8 cellular contexts compared by ENCODE assay signal in genomic region chr15:68053997-68054657, GRCh38. TPM values are rescaled to one million over a fixed set of nuclear protein-coding genes. Genes with fewer than 3 reads are reported as not detected.
A peak's percentile ranks its signal among the peaks of the same experiment; 100 is the strongest.
DNase-seq lines count a peak whose midpoint lies in the region; ATAC-seq and TF ChIP-seq lines count a peak whose summit lies in the region.

PIAS1 (plus strand) TSS chr15:68054315; CDS start chr15:68054327, 12 bp downstream.

- intact Hi-C loops in left ventricle myocardium inferior (cut with micrococcal nuclease): loop anchor here (5.0 kb wide), 1 partner anchor 182 kb away; no protein-coding TSS in a partner anchor
- intact Hi-C loops in upper lobe of right lung (cut with DNase I): no loop called here

- H3K27ac ChIP-seq in left ventricle myocardium inferior (replicated peaks) (peak within 1 kb of the TSS; percentile 92), upper lobe of right lung (peak within 1 kb of the TSS; percentile 92)

- H3K27me3 Mint-ChIP-seq in T-helper 1 cell treated with Interleukin-12 subunit alpha and Interleukin-12 subunit beta and Interleukin-4 antibody, amounts not matched to agents 30 μg/mL and 1 μg/mL, for 36 hours (ENCODE audit: low read depth): peaks cover 7% of the 10 kb centered on the region
- no peaks in the 10 kb centered on the region for H3K27me3 Mint-ChIP-seq in progenitor cell of endocrine pancreas

- peaks cover 6% of the 10 kb centered on the region for H3K36me3 Mint-ChIP-seq in T-helper 1 cell treated with Interleukin-12 subunit alpha and Interleukin-12 subunit beta and Interleukin-4 antibody, amounts not matched to agents 30 μg/mL and 1 μg/mL, for 36 hours (ENCODE audit: low read depth)
- H3K36me3 Mint-ChIP-seq in progenitor cell of endocrine pancreas (ENCODE audit: insufficient read depth): peaks cover 2% of the 10 kb centered on the region

- H3K4me1 ChIP-seq in left ventricle myocardium inferior: peaks cover 50% of the 10 kb centered on the region
- peaks cover 31% of the 10 kb centered on the region for H3K4me1 ChIP-seq in upper lobe of right lung

- no peaks in the 10 kb centered on the region for H3K9me3 Mint-ChIP-seq in T-helper 1 cell treated with Interleukin-12 subunit alpha and Interleukin-12 subunit beta and Interleukin-4 antibody, amounts not matched to agents 30 μg/mL and 1 μg/mL, for 36 hours
- H3K9me3 Mint-ChIP-seq in progenitor cell of endocrine pancreas (ENCODE audit: low read depth): no peaks in the 10 kb centered on the region

- TF ChIP-seq CTCF in GM13977 (IDR thresholded peaks at IDR 0.05; ENCODE audit: extremely low read depth, insufficient read depth, missing control alignments) (no peak), left ventricle myocardium inferior (IDR thresholded peaks at IDR 0.05; ENCODE audit: borderline replicate concordance) (no peak), progenitor cell of endocrine pancreas (IDR thresholded peaks at IDR 0.05; ENCODE audit: unreplicated experiment) (peak; percentile 14), upper lobe of right lung (IDR thresholded peaks at IDR 0.05) (peak; percentile 10)

- peaks cover 20% of the 10 kb centered on the region for H3K4me1 Mint-ChIP-seq in T-helper 1 cell treated with Interleukin-12 subunit alpha and Interleukin-12 subunit beta and Interleukin-4 antibody, amounts not matched to agents 30 μg/mL and 1 μg/mL, for 36 hours (ENCODE audit: low read depth)
- H3K4me1 Mint-ChIP-seq in progenitor cell of endocrine pancreas (ENCODE audit: low read depth): peaks cover 27% of the 10 kb centered on the region

- ATAC-seq in HG02885 (IDR thresholded peaks at IDR 0.05; ENCODE audit: poor library complexity, unreplicated experiment) (peak; percentile 86), upper lobe of right lung (peak; percentile 98)

- peak within 1 kb of the TSS; percentile 91 for H3K27ac Mint-ChIP-seq in T-helper 1 cell treated with Interleukin-12 subunit alpha and Interleukin-12 subunit beta and Interleukin-4 antibody, amounts not matched to agents 30 μg/mL and 1 μg/mL, for 36 hours
- peak within 1 kb of the TSS; percentile 93 for H3K27ac Mint-ChIP-seq in progenitor cell of endocrine pancreas

- H3K36me3 ChIP-seq in left ventricle myocardium inferior (no peaks in the 10 kb centered on the region), upper lobe of right lung (no peaks in the 10 kb centered on the region)

- H3K27me3 ChIP-seq in left ventricle myocardium inferior (ENCODE audit: low read depth) (no peaks in the 10 kb centered on the region), upper lobe of right lung (no peaks in the 10 kb centered on the region)

- in situ Hi-C loops in GM13977 (cut with MboI; ENCODE audit: low pct_unique_long_range_greater_than_20kb, low sequenced_read_pairs, unreplicated experiment): no loop called here

- H3K4me3 ChIP-seq in left ventricle myocardium inferior: peak within 1 kb of the TSS; percentile 98
- H3K4me3 ChIP-seq in upper lobe of right lung: peak within 1 kb of the TSS; percentile 87

- H3K9me3 ChIP-seq in left ventricle myocardium inferior (replicated peaks): no peaks in the 10 kb centered on the region
- H3K9me3 ChIP-seq in upper lobe of right lung: no peaks in the 10 kb centered on the region

- DNase-seq in GM13977 (ENCODE audit: low spot score) (peak; percentile 98), NCI-H1694 treated with DMSO at 0.1 percent for 48 hours (lab: John Stamatoyannopoulos, UW) (peak; percentile 84), amygdala (lab: John Stamatoyannopoulos, UW) (peak; percentile 22 to 95 (median 86)), left ventricle myocardium inferior (peak; percentile 95), progenitor cell of endocrine pancreas (ENCODE audit: low spot score, unreplicated experiment) (peak; percentile 93), upper lobe of right lung (peak; percentile 98)

- H3K4me3 Mint-ChIP-seq in T-helper 1 cell treated with Interleukin-12 subunit alpha and Interleukin-12 subunit beta and Interleukin-4 antibody, amounts not matched to agents 30 μg/mL and 1 μg/mL, for 36 hours: peak within 1 kb of the TSS; percentile 94
- H3K4me3 Mint-ChIP-seq in progenitor cell of endocrine pancreas (ENCODE audit: low read depth): peak within 1 kb of the TSS; percentile 92

RNA-seq across cellular contexts. Expression of gene PIAS1, which starts in this region (rescaled TPM):
- 29.9 TPM for total RNA-seq in left ventricle myocardium inferior
- total RNA-seq in progenitor cell of endocrine pancreas: 71.4 and 71.6 TPM in 2 replicates
- 62.0 TPM for total RNA-seq in upper lobe of right lung

Comparison
In these comparisons a context has a peak if more than half of its experiments do, and no peak if none do; other contexts are left out.
1. Peak in every context shown above with its lines: DNase-seq, ATAC-seq, H3K4me3 ChIP-seq and H3K27ac ChIP-seq.
2. CTCF ChIP-seq: peak in progenitor cell of endocrine pancreas (single experiment) and upper lobe of right lung (single experiment); none in GM13977 (single experiment) and left ventricle myocardium inferior (single experiment).